In genomic region chr11:117934526-117935307, GRCh38 we compare ENCODE assay signal across 25 cellular contexts. TPM values are rescaled to one million over a fixed set of nuclear protein-coding genes. Genes with fewer than 3 reads are reported as not detected.
DNase-seq lines count a peak whose midpoint lies in the region; ATAC-seq, FAIRE-seq and TF ChIP-seq lines count a peak whose summit lies in the region.
"Had no signal": no experiment of that assay in that cellular context is flagged by ENCODE, and none has a peak within 500 bp of the region (broad histone marks: within the 10 kb centered on the region; RNA-seq: fewer than 3 reads in every experiment).

No MANE protein-coding gene starts in this region.

- no peak for DNase-seq in GM12892 (ENCODE audit: insufficient read length)
- peak; percentile 10 for DNase-seq in activated CD4-positive, alpha-beta memory T cell treated with anti-CD3 and anti-CD28 coated beads, Interleukin-2, amount 10 ng/mL, durations not matched to agents 7 days and 5 days
- DNase-seq in endodermal cell = peak; percentile 40
- no peak for DNase-seq in stimulated activated effector memory CD8-positive, alpha-beta T cell treated with anti-CD3 and anti-CD28 coated beads, Interleukin-12 subunit alpha, Interleukin-12 subunit beta, amount 100 ng/mL, for 72 hours (ENCODE audit: low spot score in 2 of 2)
- DNase-seq: activated effector memory CD4-positive, alpha-beta T cell treated with Interleukin-2 at 50 U/mL for 16 hours; AML-193; amygdala; COR-L47; GOT3; NCI-H1105; NCI-H2081; NCI-H510A treated with DMSO at 0.1 percent for 48 hours; retina; Right ventricle myocardium superior; stimulated activated CD4-positive, alpha-beta T cell treated with anti-CD3 and anti-CD28 coated beads, Interleukin-15, amount 100 ng/mL, for 24 hours; stimulated activated naive CD4-positive, alpha-beta T cell; upper lobe of right lung had no signal

- no peaks in the 10 kb centered on the region for H3K27me3 ChIP-seq in endodermal cell (ENCODE audit: control insufficient read depth, insufficient read depth, low read length, poor library complexity, severe bottlenecking)
- peaks cover 7% of the 10 kb centered on the region for H3K27me3 ChIP-seq in gastroesophageal sphincter
- H3K27me3 ChIP-seq: cardiac muscle cell, upper lobe of right lung had no signal

- no peaks in the 10 kb centered on the region for H3K9me3 Mint-ChIP-seq in activated CD4-positive, alpha-beta memory T cell treated with anti-CD3 and anti-CD28 coated beads, Interleukin-2, amount 10 ng/mL, durations not matched to agents 7 days and 5 days
- H3K9me3 Mint-ChIP-seq in endodermal cell = no peaks in the 10 kb centered on the region
- H3K9me3 Mint-ChIP-seq in stimulated activated effector memory CD8-positive, alpha-beta T cell treated with anti-CD3 and anti-CD28 coated beads, Interleukin-12 subunit alpha, Interleukin-12 subunit beta, amount 100 ng/mL, for 72 hours = no peaks in the 10 kb centered on the region
- H3K9me3 Mint-ChIP-seq: T-cell had no signal

- TF ChIP-seq CTCF in endodermal cell (conservative IDR thresholded peaks at IDR 0.05) (no peak), gastroesophageal sphincter (IDR thresholded peaks at IDR 0.05) (no peak)

- WGBS in endodermal cell (ENCODE audit: insufficient coverage in 1 of 2, insufficient read length in 1 of 2), 2 experiments = 92 to 94% methylated on average over 11 to 19 of the region's 19 CpGs
- WGBS in gastroesophageal sphincter (ENCODE audit: low coverage in 1 of 2), 2 donors = 83 to 97% methylated on average over 6 of the region's 19 CpGs

- H3K4me1 Mint-ChIP-seq in activated CD4-positive, alpha-beta memory T cell treated with anti-CD3 and anti-CD28 coated beads, Interleukin-2, amount 10 ng/mL, durations not matched to agents 7 days and 5 days = peaks cover 45% of the 10 kb centered on the region
- H3K4me1 Mint-ChIP-seq in endodermal cell = peaks cover 53% of the 10 kb centered on the region
- peaks cover 62% of the 10 kb centered on the region for H3K4me1 Mint-ChIP-seq in stimulated activated effector memory CD8-positive, alpha-beta T cell treated with anti-CD3 and anti-CD28 coated beads, Interleukin-12 subunit alpha, Interleukin-12 subunit beta, amount 100 ng/mL, for 72 hours

- no peak overlapping the region for H3K4me3 ChIP-seq in endodermal cell (ENCODE audit: low read length)
- no peak overlapping the region for H3K4me3 ChIP-seq in gastroesophageal sphincter
- H3K4me3 ChIP-seq: cardiac muscle cell, upper lobe of right lung had no signal

- H3K4me3 Mint-ChIP-seq in activated CD4-positive, alpha-beta memory T cell treated with anti-CD3 and anti-CD28 coated beads, Interleukin-2, amount 10 ng/mL, durations not matched to agents 7 days and 5 days = no peak overlapping the region
- no peak overlapping the region for H3K4me3 Mint-ChIP-seq in endodermal cell
- H3K4me3 Mint-ChIP-seq in stimulated activated effector memory CD8-positive, alpha-beta T cell treated with anti-CD3 and anti-CD28 coated beads, Interleukin-12 subunit alpha, Interleukin-12 subunit beta, amount 100 ng/mL, for 72 hours = peak overlapping the region; percentile 44
- H3K4me3 Mint-ChIP-seq: T-cell had no signal

- CTCF ChIA-PET in activated CD4-positive, alpha-beta memory T cell treated with anti-CD3 and anti-CD28 coated beads, Interleukin-2, amount 10 ng/mL, durations not matched to agents 7 days and 5 days (lab: Charles Lee) = interaction anchor here (1.5 to 3.8 kb wide), 3 partner anchors 11 to 119 kb away, joined by 4 to 37 read pairs (median 4); no protein-coding TSS in a partner anchor

- POLR2A ChIA-PET in activated CD4-positive, alpha-beta memory T cell treated with anti-CD3 and anti-CD28 coated beads, Interleukin-2, amount 10 ng/mL, durations not matched to agents 7 days and 5 days (lab: Charles Lee) = no interaction called here

- H3K4me1 ChIP-seq in endodermal cell (ENCODE audit: control insufficient read depth, insufficient read depth, low read length) = peaks cover 4% of the 10 kb centered on the region
- no peaks in the 10 kb centered on the region for H3K4me1 ChIP-seq in gastroesophageal sphincter

- H3K36me3 Mint-ChIP-seq in activated CD4-positive, alpha-beta memory T cell treated with anti-CD3 and anti-CD28 coated beads, Interleukin-2, amount 10 ng/mL, durations not matched to agents 7 days and 5 days (ENCODE audit: low read depth) = no peaks in the 10 kb centered on the region
- no peaks in the 10 kb centered on the region for H3K36me3 Mint-ChIP-seq in endodermal cell (ENCODE audit: low read depth)
- no peaks in the 10 kb centered on the region for H3K36me3 Mint-ChIP-seq in stimulated activated effector memory CD8-positive, alpha-beta T cell treated with anti-CD3 and anti-CD28 coated beads, Interleukin-12 subunit alpha, Interleukin-12 subunit beta, amount 100 ng/mL, for 72 hours
- H3K36me3 Mint-ChIP-seq: T-cell had no signal

- H3K27ac ChIP-seq in endodermal cell (ENCODE audit: low read depth, low read length) (no peak overlapping the region), gastroesophageal sphincter (no peak overlapping the region)
- H3K27ac ChIP-seq: cardiac muscle cell, upper lobe of right lung had no signal

- peaks cover 3% of the 10 kb centered on the region for H3K27me3 Mint-ChIP-seq in activated CD4-positive, alpha-beta memory T cell treated with anti-CD3 and anti-CD28 coated beads, Interleukin-2, amount 10 ng/mL, durations not matched to agents 7 days and 5 days
- H3K27me3 Mint-ChIP-seq in endodermal cell (ENCODE audit: insufficient read depth) = no peaks in the 10 kb centered on the region
- H3K27me3 Mint-ChIP-seq: T-cell had no signal

- ATAC-seq in stimulated activated effector memory CD8-positive, alpha-beta T cell treated with anti-CD3 and anti-CD28 coated beads, Interleukin-12 subunit alpha, Interleukin-12 subunit beta, amount 100 ng/mL, for 72 hours = peak; percentile 56
- ATAC-seq in GM21529 (IDR thresholded peaks at IDR 0.05; ENCODE audit: unreplicated experiment) (no peak), GM18868 (IDR thresholded peaks at IDR 0.05; ENCODE audit: unreplicated experiment) (no peak), gastroesophageal sphincter (no peak), GM21717 (IDR thresholded peaks at IDR 0.05; ENCODE audit: unreplicated experiment) (no peak)
- ATAC-seq: esophagus mucosa, T-cell, upper lobe of right lung had no signal

- TF ChIP-seq POLR2A in GM12892 (IDR thresholded peaks at IDR 0.05; ENCODE audit: low read depth, low read length) (no peak), gastroesophageal sphincter (IDR thresholded peaks at IDR 0.05) (no peak)

- TF ChIP-seq EP300 in gastroesophageal sphincter (IDR thresholded peaks at IDR 0.05) = no peak

- FAIRE-seq in GM12892 (lab: Jason Lieb, UNC) = peak; percentile 24

- no peak overlapping the region for H3K9ac ChIP-seq in endodermal cell (ENCODE audit: extremely low read depth, low read length, poor library complexity, severe bottlenecking)

- H3K9me3 ChIP-seq in endodermal cell (ENCODE audit: control insufficient read depth, low read length) = no peaks in the 10 kb centered on the region
- no peaks in the 10 kb centered on the region for H3K9me3 ChIP-seq in gastroesophageal sphincter
- H3K9me3 ChIP-seq: upper lobe of right lung had no signal

- H3K36me3 ChIP-seq in endodermal cell (ENCODE audit: control insufficient read depth, insufficient read depth, low read length) = no peaks in the 10 kb centered on the region
- H3K36me3 ChIP-seq in gastroesophageal sphincter = no peaks in the 10 kb centered on the region
- H3K36me3 ChIP-seq: cardiac muscle cell, upper lobe of right lung had no signal

- no peak overlapping the region for H3K27ac Mint-ChIP-seq in activated CD4-positive, alpha-beta memory T cell treated with anti-CD3 and anti-CD28 coated beads, Interleukin-2, amount 10 ng/mL, durations not matched to agents 7 days and 5 days
- peak overlapping the region; percentile 6 for H3K27ac Mint-ChIP-seq in endodermal cell
- peak overlapping the region; percentile 84 for H3K27ac Mint-ChIP-seq in stimulated activated effector memory CD8-positive, alpha-beta T cell treated with anti-CD3 and anti-CD28 coated beads, Interleukin-12 subunit alpha, Interleukin-12 subunit beta, amount 100 ng/mL, for 72 hours
- H3K27ac Mint-ChIP-seq: T-cell had no signal

RNA-seq across cellular contexts. Expression of gene TMPRSS13, which starts 5.5 kb away (rescaled TPM):
- 0.51 TPM for polyA plus RNA-seq in GM12892 (2012; ENCODE audit: missing spikeins)
- total RNA-seq in activated CD4-positive, alpha-beta memory T cell treated with anti-CD3 and anti-CD28 coated beads, Interleukin-2, amount 10 ng/mL, durations not matched to agents 7 days and 5 days = 1 to 10 TPM; 1.9 to 2.2 TPM
- 1 to 10 TPM; 2.5 to 6.4 TPM for total RNA-seq in endodermal cell
- polyA plus RNA-seq in endodermal cell (2013, experiment 1 of 2) = 0.61 TPM
- polyA plus RNA-seq in endodermal cell (2013, experiment 2 of 2) = 0.46 TPM
- under 1 TPM in 3 of 4 donors, not detected in 1; 0.13 to 0.67 (median 0.31) TPM for total RNA-seq in gastroesophageal sphincter
- total RNA-seq: LHCN-M2, Right ventricle myocardium superior had no signal

RNA-seq across cellular contexts. Expression of gene IL10RA, which starts 51.5 kb away (rescaled TPM):
- 7.5 TPM for polyA plus RNA-seq in GM12892 (2012; ENCODE audit: missing spikeins)
- 100 to 1,000 TPM; 286 to 291 TPM for total RNA-seq in activated CD4-positive, alpha-beta memory T cell treated with anti-CD3 and anti-CD28 coated beads, Interleukin-2, amount 10 ng/mL, durations not matched to agents 7 days and 5 days
- under 1 TPM; 0.46 to 0.51 TPM for total RNA-seq in endodermal cell
- polyA plus RNA-seq in endodermal cell (2013, experiment 1 of 2) = not detected
- polyA plus RNA-seq in endodermal cell (2013, experiment 2 of 2) = 0.37 TPM
- 10 to 100 TPM; 16.7 to 37.3 (median 24.3) TPM for total RNA-seq in gastroesophageal sphincter
- total RNA-seq: cardiac muscle cell, LHCN-M2 had no signal
- polyA plus RNA-seq: cardiac muscle cell had no signal

RNA-seq across cellular contexts. Expression of gene FXYD6, which starts 58.3 kb away (rescaled TPM):
- polyA plus RNA-seq in GM12892 (2012; ENCODE audit: missing spikeins) = 1.1 TPM
- not detected for total RNA-seq in activated CD4-positive, alpha-beta memory T cell treated with anti-CD3 and anti-CD28 coated beads, Interleukin-2, amount 10 ng/mL, durations not matched to agents 7 days and 5 days
- total RNA-seq in endodermal cell = 10 to 100 TPM; 54.1 to 61.8 TPM
- 197 TPM for polyA plus RNA-seq in endodermal cell (2013, experiment 1 of 2)
- 184 TPM for polyA plus RNA-seq in endodermal cell (2013, experiment 2 of 2)
- total RNA-seq in gastroesophageal sphincter = 10 to 100 TPM; 28.6 to 76.7 (median 74.4) TPM

Comparison
In these comparisons a context has a peak if more than half of its experiments do, and no peak if none do; other contexts are left out.
1. DNase-seq: peak in activated CD4-positive, alpha-beta memory T cell treated with anti-CD3 and anti-CD28 coated beads, Interleukin-2, amount 10 ng/mL, durations not matched to agents 7 days and 5 days (single experiment) and endodermal cell (single experiment); none in GM12892 (single experiment) and stimulated activated effector memory CD8-positive, alpha-beta T cell treated with anti-CD3 and anti-CD28 coated beads, Interleukin-12 subunit alpha, Interleukin-12 subunit beta, amount 100 ng/mL, for 72 hours (0 of 2).
2. RNA of gene IL10RA, which starts 51.5 kb away (total RNA-seq): 286 to 291 TPM in activated CD4-positive, alpha-beta memory T cell treated with anti-CD3 and anti-CD28 coated beads, Interleukin-2, amount 10 ng/mL, durations not matched to agents 7 days and 5 days and 16.7 to 37.3 TPM in gastroesophageal sphincter; 0.46 to 0.51 TPM in endodermal cell; every median in the first group is over 10 times any median in the second.
3. RNA of gene FXYD6, which starts 58.3 kb away (total RNA-seq): 28.6 to 76.7 TPM in gastroesophageal sphincter and 54.1 to 61.8 TPM in endodermal cell; not detected in activated CD4-positive, alpha-beta memory T cell treated with anti-CD3 and anti-CD28 coated beads, Interleukin-2, amount 10 ng/mL, durations not matched to agents 7 days and 5 days; every median in the first group is over 10 times any median in the second.